17 cellular contexts compared by ENCODE assay signal in the genomic region with DNA sequence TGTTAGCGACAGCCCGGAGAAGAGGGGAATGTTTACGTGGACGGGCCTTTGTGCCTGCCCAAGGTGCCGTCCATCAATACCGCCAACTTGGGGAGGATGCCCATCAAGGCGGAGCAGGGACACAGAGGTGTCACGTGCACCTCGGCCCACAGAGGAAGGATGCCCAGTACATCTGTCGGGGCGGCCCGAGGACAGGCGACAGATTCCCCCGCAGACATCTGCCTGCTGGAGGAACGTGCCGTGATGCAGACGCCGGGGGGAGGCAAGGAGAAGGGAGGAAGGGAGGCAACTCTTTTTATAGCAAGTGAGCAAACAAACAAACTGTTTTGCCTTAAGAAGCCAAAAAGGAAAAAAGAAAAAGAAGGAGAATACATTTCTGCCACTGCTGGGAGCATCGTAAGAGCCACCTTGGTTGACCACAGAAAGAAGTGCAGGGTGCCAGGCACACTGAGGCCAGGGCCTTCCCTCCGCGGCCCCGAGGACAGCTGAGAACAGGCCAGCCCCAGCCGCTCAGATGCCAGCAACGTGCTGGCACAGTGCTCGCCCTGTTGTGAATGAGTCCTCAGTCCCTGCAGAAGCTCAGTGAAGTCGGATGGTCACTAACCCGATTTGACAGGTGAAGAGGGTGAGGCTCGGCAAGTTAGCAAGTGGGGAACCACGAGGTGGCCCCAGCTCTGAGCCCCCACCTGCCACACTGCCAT.
A peak's percentile ranks its signal among the peaks of the same experiment; 100 is the strongest.
DNase-seq lines count a peak whose midpoint lies in the region; ATAC-seq and TF ChIP-seq lines count a peak whose summit lies in the region.
"Had no signal": no experiment of that assay in that cellular context is flagged by ENCODE, and none has a peak within 500 bp of the region (broad histone marks: within the 10 kb centered on the region; RNA-seq: fewer than 3 reads in every experiment).

No MANE protein-coding gene starts in this region.

- H3K4me3 Mint-ChIP-seq in type B pancreatic cell, result no peak overlapping the region
- H3K4me3 Mint-ChIP-seq: CD4-positive, CD25-positive, alpha-beta regulatory T cell had no signal

- peaks cover 0 to 17% (median 0%) of the 10 kb centered on the region in 11 experiments; a peak in 11 of 22 replicates for H3K27me3 ChIP-seq in BLaER1 treated with 17β-estradiol and CSF1 and Interleukin-3, amounts not matched to agents 10 nM and 100 nM

- H3K27ac ChIP-seq in BLaER1 treated with 17β-estradiol and CSF1 and Interleukin-3, amounts not matched to agents 10 nM and 100 nM, result no peak overlapping the region
- peak overlapping the region; percentile 72 for H3K27ac ChIP-seq in cingulate gyrus (ENCODE audit: low read depth, low read length)
- H3K27ac ChIP-seq: HL-60 had no signal

- no peak for TF ChIP-seq CTCF in type B pancreatic cell (conservative IDR thresholded peaks at IDR 0.05)

- 0 out of 22 replicates have a peak, but pooled peaks cover 0 to 9% (median 0%) of the 10 kb centered on the region in 11 experiments for H4K20me1 ChIP-seq in BLaER1 treated with 17β-estradiol and CSF1 and Interleukin-3, amounts not matched to agents 10 nM and 100 nM

- H3K4me3 ChIP-seq in BLaER1 treated with 17β-estradiol and CSF1 and Interleukin-3, amounts not matched to agents 10 nM and 100 nM, result no peak overlapping the region

- no peak overlapping the region for H3K9ac ChIP-seq in BLaER1 treated with 17β-estradiol and CSF1 and Interleukin-3, amounts not matched to agents 10 nM and 100 nM

- H3K27ac Mint-ChIP-seq in type B pancreatic cell, result no peak overlapping the region
- H3K27ac Mint-ChIP-seq: CD4-positive, CD25-positive, alpha-beta regulatory T cell had no signal

- no peaks in the 10 kb centered on the region for H3K36me3 Mint-ChIP-seq in type B pancreatic cell
- H3K36me3 Mint-ChIP-seq: CD4-positive, CD25-positive, alpha-beta regulatory T cell had no signal

- peaks cover 41% of the 10 kb centered on the region for H3K27me3 Mint-ChIP-seq in type B pancreatic cell
- H3K27me3 Mint-ChIP-seq: CD4-positive, CD25-positive, alpha-beta regulatory T cell had no signal

- no peaks in the 10 kb centered on the region for H3K9me3 Mint-ChIP-seq in type B pancreatic cell

- DNase-seq in NCI-H524 treated with DMSO at 0.1 percent for 48 hours (lab: John Stamatoyannopoulos, UW), result peak; percentile 71
- peak in 8 of 10 donors; percentile 37 to 95 (median 74) for DNase-seq in posterior cingulate gyrus
- no peak for DNase-seq in activated CD4-positive, alpha-beta T cell treated with anti-CD3 and anti-CD28 coated beads, Interleukin-2, amount 50 U/mL, for 48 hours
- DNase-seq in type B pancreatic cell (ENCODE audit: extremely low spot score, unreplicated experiment), result no peak
- DNase-seq: CD4-positive, CD25-positive, alpha-beta regulatory T cell; DMS79; HCEC 1CT; NCI-H146; NCI-H2107; NK-92 treated with Interleukin-12 subunit alpha and Interleukin-12 subunit beta, amount 100 ng/mL, for 24 hours; OCI-M1; SHP77 treated with DMSO at 0.1 percent for 48 hours had no signal

- H3K4me2 ChIP-seq in BLaER1 treated with 17β-estradiol and CSF1 and Interleukin-3, amounts not matched to agents 10 nM and 100 nM, result peak overlapping the region in 6 of 11 experiments; percentile 59 to 83 (median 72); a peak in 8 of 22 replicates

- H3K36me3 ChIP-seq in BLaER1 treated with 17β-estradiol and CSF1 and Interleukin-3, amounts not matched to agents 10 nM and 100 nM, result no peaks in the 10 kb centered on the region

- intact Hi-C loops in posterior cingulate gyrus (cut with DNase I), result loop anchor here (5.0 kb wide), 1 partner anchor 148 kb away; a partner anchor contains a TSS

- no peak for ATAC-seq in HG02840 (IDR thresholded peaks at IDR 0.05; ENCODE audit: low FRiP score, unreplicated experiment)
- ATAC-seq: SK-N-SH treated with all-trans-retinoic acid at 6 μM for 48 hours had no signal

- H3K4me1 ChIP-seq in BLaER1 treated with 17β-estradiol and CSF1 and Interleukin-3, amounts not matched to agents 10 nM and 100 nM, result peaks cover 0 to 38% (median 32%) of the 10 kb centered on the region in 10 experiments; a peak in 16 of 20 replicates

- peaks cover 13% of the 10 kb centered on the region for H3K4me1 Mint-ChIP-seq in type B pancreatic cell (ENCODE audit: unreplicated experiment)
- H3K4me1 Mint-ChIP-seq: CD4-positive, CD25-positive, alpha-beta regulatory T cell had no signal

- peaks cover 0 to 17% (median 0%) of the 10 kb centered on the region in 11 experiments; a peak in 5 of 22 replicates for H3K9me3 ChIP-seq in BLaER1 treated with 17β-estradiol and CSF1 and Interleukin-3, amounts not matched to agents 10 nM and 100 nM (replicated peaks in 1 of 11)

Comparison
In these comparisons a context has a peak if more than half of its experiments do, and no peak if none do; other contexts are left out.
1. DNase-seq: peak in NCI-H524 treated with DMSO at 0.1 percent for 48 hours (single experiment) and posterior cingulate gyrus (8 of 10); none in activated CD4-positive, alpha-beta T cell treated with anti-CD3 and anti-CD28 coated beads, Interleukin-2, amount 50 U/mL, for 48 hours (0 of 2) and type B pancreatic cell (single experiment).